8 cellular contexts compared by ENCODE assay signal in the genomic region with DNA sequence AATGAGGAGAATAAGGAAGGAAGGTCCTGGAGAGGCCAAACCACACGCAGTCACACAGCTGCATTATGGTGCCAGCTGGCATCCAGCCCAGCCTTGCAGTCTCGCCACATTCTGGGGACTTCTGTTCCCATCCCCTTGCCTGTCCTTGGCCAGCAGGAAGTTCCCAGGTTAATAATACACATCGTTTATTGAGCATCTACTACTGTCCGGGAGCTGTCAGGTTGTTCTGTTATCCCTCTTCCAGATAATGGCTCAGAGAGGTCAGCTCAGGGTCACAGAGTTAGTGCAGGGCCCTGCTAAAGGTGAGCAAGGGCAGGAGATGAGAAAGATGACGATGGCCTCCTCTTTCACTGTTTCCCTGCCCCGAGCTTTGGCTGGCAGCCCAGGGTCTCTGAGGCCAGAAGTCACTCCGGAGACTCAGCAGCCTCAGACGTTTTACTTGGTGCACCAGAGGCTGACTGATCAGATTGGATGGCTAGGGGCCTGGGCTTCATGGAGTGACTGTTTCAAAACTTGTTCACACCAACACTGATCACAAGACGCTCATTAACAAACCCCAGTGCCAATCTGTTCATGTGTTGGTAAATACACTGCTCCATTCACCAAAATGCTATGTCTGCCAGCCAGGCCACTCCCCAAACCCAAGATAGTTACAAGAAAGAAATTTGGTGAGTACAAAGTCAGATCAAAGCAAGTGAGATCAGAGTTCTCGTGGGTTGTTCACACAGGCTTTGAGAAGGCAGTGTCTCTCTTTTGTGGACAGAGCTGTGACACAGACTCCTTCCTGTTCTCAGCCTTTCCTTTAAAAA.
DNase-seq lines count a peak whose midpoint lies in the region; ATAC-seq and TF ChIP-seq lines count a peak whose summit lies in the region.

No MANE protein-coding gene starts in this region.

- no peaks in the 10 kb centered on the region for H4K20me1 ChIP-seq in Loucy (ENCODE audit: insufficient read depth, low read length, poor library complexity, severe bottlenecking)

- peak in 4 of 5 donors; percentile 18 to 88 (median 76) for DNase-seq in CD8-positive, alpha-beta memory T cell
- DNase-seq in activated T-cell treated with anti-CD3 and anti-CD28 coated beads, Interleukin-2, amount 50 U/mL, for 4 hours = peak; percentile 34
- DNase-seq in cardiac muscle cell (ENCODE audit: low read depth in 1 of 2, low spot score in 1 of 2) (peak in 1 of 2 donors; percentile 66), tibial nerve (ENCODE audit: low spot score in 2 of 2) (peak in 1 of 2 donors; percentile 36), kidney glomerular epithelial cell (lab: John Stamatoyannopoulos, UW) (no peak), endodermal cell (no peak)

- H3F3A ChIP-seq in Loucy (ENCODE audit: low read depth) = no peaks in the 10 kb centered on the region

- H3K27ac ChIP-seq in CD8-positive, alpha-beta memory T cell (ENCODE audit: low read depth, low read length) = no peak overlapping the region
- H3K27ac ChIP-seq in cardiac muscle cell = peak overlapping the region; percentile 17
- H3K27ac ChIP-seq in tibial nerve = peak overlapping the region; percentile 3 to 91 (median 61)
- no peak overlapping the region for H3K27ac ChIP-seq in endodermal cell (ENCODE audit: low read depth, low read length)

- CTCF ChIA-PET in CD8-positive, alpha-beta memory T cell (lab: Charles Lee) = interaction anchor here (0.7 to 9.3 kb wide), 7 partner anchors 9 to 86 kb away, joined by 3 to 52 read pairs (median 5); no protein-coding TSS in a partner anchor

- H3K27me3 ChIP-seq in CD8-positive, alpha-beta memory T cell (ENCODE audit: insufficient read depth, low read length, poor library complexity, severe bottlenecking) = no peaks in the 10 kb centered on the region
- H3K27me3 ChIP-seq in Loucy (ENCODE audit: insufficient read depth, low read length, poor library complexity, severe bottlenecking) = no peaks in the 10 kb centered on the region
- no peaks in the 10 kb centered on the region for H3K27me3 ChIP-seq in cardiac muscle cell
- no peaks in the 10 kb centered on the region for H3K27me3 ChIP-seq in tibial nerve
- H3K27me3 ChIP-seq in endodermal cell (ENCODE audit: control insufficient read depth, insufficient read depth, low read length, poor library complexity, severe bottlenecking) = no peaks in the 10 kb centered on the region

- no peaks in the 10 kb centered on the region for H3K36me3 ChIP-seq in CD8-positive, alpha-beta memory T cell (ENCODE audit: insufficient read depth, low read length)
- H3K36me3 ChIP-seq in Loucy (ENCODE audit: insufficient read depth, low read length) (no peaks in the 10 kb centered on the region), cardiac muscle cell (no peaks in the 10 kb centered on the region), tibial nerve (no peaks in the 10 kb centered on the region), endodermal cell (ENCODE audit: control insufficient read depth, insufficient read depth, low read length) (peaks cover 36% of the 10 kb centered on the region)

- peak overlapping the region; percentile 0 to 76 (median 55) for H3K4me3 Mint-ChIP-seq in CD8-positive, alpha-beta memory T cell
- H3K4me3 Mint-ChIP-seq in activated T-cell treated with anti-CD3 and anti-CD28 coated beads, Interleukin-2, amount 50 U/mL, for 4 hours = no peak overlapping the region
- H3K4me3 Mint-ChIP-seq in endodermal cell = no peak overlapping the region

- no peaks in the 10 kb centered on the region for H3K9me3 ChIP-seq in CD8-positive, alpha-beta memory T cell (ENCODE audit: low read length)
- H3K9me3 ChIP-seq in Loucy (ENCODE audit: insufficient read depth, low read depth, low read length) = no peaks in the 10 kb centered on the region
- H3K9me3 ChIP-seq in cardiac muscle cell (ENCODE audit: low read depth) = no peaks in the 10 kb centered on the region
- no peaks in the 10 kb centered on the region for H3K9me3 ChIP-seq in tibial nerve
- H3K9me3 ChIP-seq in endodermal cell (ENCODE audit: control insufficient read depth, low read length) = no peaks in the 10 kb centered on the region

- no peaks in the 10 kb centered on the region for H3K36me3 Mint-ChIP-seq in CD8-positive, alpha-beta memory T cell
- no peaks in the 10 kb centered on the region for H3K36me3 Mint-ChIP-seq in activated T-cell treated with anti-CD3 and anti-CD28 coated beads, Interleukin-2, amount 50 U/mL, for 4 hours (ENCODE audit: insufficient read depth)
- H3K36me3 Mint-ChIP-seq in endodermal cell (ENCODE audit: low read depth) = peaks cover 50% of the 10 kb centered on the region

- no peak for TF ChIP-seq EP300 in tibial nerve (IDR thresholded peaks at IDR 0.05)

- WGBS in tibial nerve, 2 donors = 14 to 19% methylated on average over 10 of the region's 10 CpGs
- 94% methylated on average over 8 to 10 of the region's 10 CpGs for WGBS in endodermal cell (ENCODE audit: insufficient coverage in 1 of 2, insufficient read length in 1 of 2), 2 experiments

- ATAC-seq in activated T-cell treated with anti-CD3 and anti-CD28 coated beads, Interleukin-2, amount 50 U/mL, for 4 hours = peak; percentile 89 to 90
- no peak for ATAC-seq in HG02852 (IDR thresholded peaks at IDR 0.05; ENCODE audit: unreplicated experiment)

- TF ChIP-seq CTCF in Loucy (conservative IDR thresholded peaks at IDR 0.05; ENCODE audit: low read length) (no peak), cardiac muscle cell (IDR thresholded peaks at IDR 0.05; ENCODE audit: low read depth, low read length) (no peak), tibial nerve (IDR thresholded peaks at IDR 0.05) (no peak), endodermal cell (conservative IDR thresholded peaks at IDR 0.05) (no peak)

- H3K27me3 Mint-ChIP-seq in CD8-positive, alpha-beta memory T cell = no peaks in the 10 kb centered on the region
- H3K27me3 Mint-ChIP-seq in activated T-cell treated with anti-CD3 and anti-CD28 coated beads, Interleukin-2, amount 50 U/mL, for 4 hours (ENCODE audit: low read depth) = no peaks in the 10 kb centered on the region
- no peaks in the 10 kb centered on the region for H3K27me3 Mint-ChIP-seq in endodermal cell (ENCODE audit: insufficient read depth)

- H2AFZ ChIP-seq in Loucy (ENCODE audit: low read length) = peak overlapping the region; percentile 15; the same call in 1 of the 2 replicates

- H3K27ac Mint-ChIP-seq in CD8-positive, alpha-beta memory T cell = peak overlapping the region; percentile 26 to 94 (median 82)
- H3K27ac Mint-ChIP-seq in endodermal cell = no peak overlapping the region

- no peaks in the 10 kb centered on the region for H3K79me2 ChIP-seq in Loucy (ENCODE audit: insufficient read depth, low read length)

- H3K4me2 ChIP-seq in Loucy (ENCODE audit: low read depth, low read length, poor library complexity, severe bottlenecking) = no peak overlapping the region

- no peaks in the 10 kb centered on the region for H3K9me2 ChIP-seq in Loucy (replicated peaks; ENCODE audit: low read depth, low read length)

- no peaks in the 10 kb centered on the region for H3K9me3 Mint-ChIP-seq in CD8-positive, alpha-beta memory T cell
- H3K9me3 Mint-ChIP-seq in activated T-cell treated with anti-CD3 and anti-CD28 coated beads, Interleukin-2, amount 50 U/mL, for 4 hours = no peaks in the 10 kb centered on the region
- H3K9me3 Mint-ChIP-seq in endodermal cell = no peaks in the 10 kb centered on the region

- no peak overlapping the region for H3K9ac ChIP-seq in Loucy (ENCODE audit: low read depth, low read length, poor library complexity, severe bottlenecking)
- no peak overlapping the region for H3K9ac ChIP-seq in endodermal cell (ENCODE audit: extremely low read depth, low read length, poor library complexity, severe bottlenecking)

- H3K4me1 Mint-ChIP-seq in CD8-positive, alpha-beta memory T cell = peaks cover 20 to 23% (median 22%) of the 10 kb centered on the region in 3 donors
- H3K4me1 Mint-ChIP-seq in activated T-cell treated with anti-CD3 and anti-CD28 coated beads, Interleukin-2, amount 50 U/mL, for 4 hours (ENCODE audit: low read depth) = peaks cover 21% of the 10 kb centered on the region
- H3K4me1 Mint-ChIP-seq in endodermal cell = peaks cover 20% of the 10 kb centered on the region

- POLR2A ChIA-PET in CD8-positive, alpha-beta memory T cell (lab: Charles Lee) = interaction anchor here (0.6 to 0.7 kb wide), 2 partner anchors 23 to 28 kb away, joined by 3 read pairs; no protein-coding TSS in a partner anchor

- H3K4me3 ChIP-seq in CD8-positive, alpha-beta memory T cell (ENCODE audit: low read length) = no peak overlapping the region
- H3K4me3 ChIP-seq in Loucy (ENCODE audit: low read length, poor library complexity, severe bottlenecking) = no peak overlapping the region
- H3K4me3 ChIP-seq in cardiac muscle cell = no peak overlapping the region
- no peak overlapping the region for H3K4me3 ChIP-seq in tibial nerve
- no peak overlapping the region for H3K4me3 ChIP-seq in endodermal cell (ENCODE audit: low read length)

- H3K4me1 ChIP-seq in CD8-positive, alpha-beta memory T cell (ENCODE audit: insufficient read depth, low read length) = peaks cover 24% of the 10 kb centered on the region
- H3K4me1 ChIP-seq in Loucy (ENCODE audit: insufficient read depth, low read length, poor library complexity, severe bottlenecking) (peaks cover 12% of the 10 kb centered on the region), cardiac muscle cell (ENCODE audit: low read depth) (peaks cover 20% of the 10 kb centered on the region), tibial nerve (peaks cover 0 to 45% (median 30%) of the 10 kb centered on the region in 4 donors), endodermal cell (ENCODE audit: control insufficient read depth, insufficient read depth, low read length) (peaks cover 12% of the 10 kb centered on the region)

- no peak for TF ChIP-seq POLR2A in tibial nerve (IDR thresholded peaks at IDR 0.05)

Comparison
In these comparisons a context has a peak if more than half of its experiments do, and no peak if none do; other contexts are left out.
1. DNase-seq: peak in CD8-positive, alpha-beta memory T cell (4 of 5) and activated T-cell treated with anti-CD3 and anti-CD28 coated beads, Interleukin-2, amount 50 U/mL, for 4 hours (single experiment); none in kidney glomerular epithelial cell (single experiment) and endodermal cell (single experiment).
2. H3K27ac ChIP-seq: peak in cardiac muscle cell (single experiment) and tibial nerve (4 of 4); none in CD8-positive, alpha-beta memory T cell (single experiment) and endodermal cell (single experiment).
3. H3K4me3 Mint-ChIP-seq: peak in CD8-positive, alpha-beta memory T cell (7 of 7); none in activated T-cell treated with anti-CD3 and anti-CD28 coated beads, Interleukin-2, amount 50 U/mL, for 4 hours (single experiment) and endodermal cell (single experiment).